Comparison of ENCODE assay signal across 26 cellular contexts in the genomic region with DNA sequence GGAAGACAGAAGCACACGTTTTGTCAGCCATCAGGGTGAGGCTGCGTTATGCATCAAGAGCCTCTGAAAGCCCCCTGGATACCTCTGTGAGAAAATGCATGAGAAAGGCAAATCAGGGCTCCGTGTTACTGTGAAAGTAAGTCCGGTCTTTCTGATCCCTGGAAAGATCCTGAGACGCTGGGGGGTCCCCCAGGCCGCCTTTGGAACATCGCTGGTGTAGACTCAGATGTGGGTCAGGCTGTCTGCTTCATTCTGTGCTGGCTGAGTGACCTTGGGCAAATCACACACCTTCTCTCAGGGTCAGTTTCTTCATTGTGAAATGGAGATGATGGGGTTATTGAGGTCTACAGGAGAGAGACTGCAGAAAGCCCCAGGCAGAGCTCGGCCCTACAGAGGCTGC.
"Had no signal": no experiment of that assay in that cellular context is flagged by ENCODE, and none has a peak within 500 bp of the region (broad histone marks: within the 10 kb centered on the region; RNA-seq: fewer than 3 reads in every experiment).

No MANE protein-coding gene starts in this region.

- H3K27ac ChIP-seq: epithelial cell of prostate, esophagus squamous epithelium, prostate gland, sigmoid colon, thoracic aorta, upper lobe of left lung had no signal

- DNase-seq: activated CD8-positive, alpha-beta T cell treated with anti-CD3 and anti-CD28 coated beads, Interleukin-2, amount 10 ng/mL, durations not matched to agents 7 days and 5 days; activated gamma-delta T cell treated with Interleukin-2 at 50 U/mL for 16 hours; activated naive CD8-positive, alpha-beta T cell treated with anti-CD3 and anti-CD28 coated beads, Interleukin-2, amount 50 U/mL, for 24 hours; amygdala; central memory CD4-positive, alpha-beta T cell; dermis blood vessel endothelial cell; effector CD4-positive, alpha-beta T cell; esophagus squamous epithelium; foreskin melanocyte; mucosa of descending colon; nephron progenitor cell; nucleus accumbens; retina; sigmoid colon; small intestine; stimulated activated CD4-positive, alpha-beta T cell treated with anti-CD3 and anti-CD28 coated beads, Interleukin-4, amount 100 ng/mL, for 24 hours; T-helper 17 cell; T1000; WERI-Rb-1 had no signal

- H3K36me3 ChIP-seq: esophagus squamous epithelium, pancreas, prostate gland, sigmoid colon, thoracic aorta, upper lobe of left lung, WERI-Rb-1 had no signal

- H3K4me3 ChIP-seq: esophagus squamous epithelium, mucosa of descending colon, pancreas, prostate gland, sigmoid colon, thoracic aorta, upper lobe of left lung had no signal

- H3K27me3 ChIP-seq: esophagus squamous epithelium, pancreas, sigmoid colon, upper lobe of left lung had no signal

- H3K9me3 ChIP-seq: esophagus squamous epithelium, mucosa of descending colon, pancreas, prostate gland, sigmoid colon, thoracic aorta, upper lobe of left lung had no signal

- ATAC-seq: activated CD8-positive, alpha-beta T cell treated with anti-CD3 and anti-CD28 coated beads, Interleukin-2, amount 10 ng/mL, durations not matched to agents 7 days and 5 days; activated naive CD8-positive, alpha-beta T cell treated with anti-CD3 and anti-CD28 coated beads, Interleukin-2, amount 50 U/mL, for 24 hours; mucosa of descending colon; SK-N-SH treated with all-trans-retinoic acid at 6 μM for 48 hours; stimulated activated effector memory CD8-positive, alpha-beta T cell treated with anti-CD3 and anti-CD28 coated beads, Interleukin-12 subunit alpha, Interleukin-12 subunit beta, amount 100 ng/mL, for 72 hours; T-helper 17 cell had no signal

- H3K4me1 ChIP-seq: prostate gland had no signal
